8 cellular contexts compared by ENCODE assay signal in genomic region chr3:157159037-157159761, GRCh38. TPM values are rescaled to one million over a fixed set of nuclear protein-coding genes. Genes with fewer than 3 reads are reported as not detected.
DNase-seq lines count a peak whose midpoint lies in the region; ATAC-seq and TF ChIP-seq lines count a peak whose summit lies in the region.

No MANE protein-coding gene starts in this region.

- peaks cover 46 to 53% of the 10 kb centered on the region in 2 donors for H3K4me1 ChIP-seq in mucosa of rectum (ENCODE audit: control insufficient read depth in 2 of 2, insufficient read depth in 2 of 2, low read length in 2 of 2)

- H3K4me1 Mint-ChIP-seq in activated CD8-positive, alpha-beta memory T cell treated with anti-CD3 and anti-CD28 coated beads, Interleukin-2, amount 10 ng/mL, durations not matched to agents 7 days and 5 days: peaks cover 50% of the 10 kb centered on the region
- H3K4me1 Mint-ChIP-seq in endothelial cell (ENCODE audit: unreplicated experiment): peaks cover 47% of the 10 kb centered on the region

- H3K4me3 Mint-ChIP-seq in activated CD8-positive, alpha-beta memory T cell treated with anti-CD3 and anti-CD28 coated beads, Interleukin-2, amount 10 ng/mL, durations not matched to agents 7 days and 5 days: peak overlapping the region; percentile 94
- peak overlapping the region; percentile 99 for H3K4me3 Mint-ChIP-seq in endothelial cell (ENCODE audit: unreplicated experiment)

- H3K9me3 ChIP-seq in mucosa of rectum (ENCODE audit: control insufficient read depth in 2 of 2, low read length in 2 of 2): no peaks in the 10 kb centered on the region

- peaks cover 49% of the 10 kb centered on the region for H3K36me3 Mint-ChIP-seq in activated CD8-positive, alpha-beta memory T cell treated with anti-CD3 and anti-CD28 coated beads, Interleukin-2, amount 10 ng/mL, durations not matched to agents 7 days and 5 days
- peaks cover 42% of the 10 kb centered on the region for H3K36me3 Mint-ChIP-seq in endothelial cell (ENCODE audit: low read depth, unreplicated experiment)

- peak overlapping the region; percentile 96 to 98 for H3K4me3 ChIP-seq in mucosa of rectum (ENCODE audit: low read length in 2 of 2)

- CTCF ChIA-PET in activated CD8-positive, alpha-beta memory T cell treated with anti-CD3 and anti-CD28 coated beads, Interleukin-2, amount 10 ng/mL, durations not matched to agents 7 days and 5 days (lab: Charles Lee): interaction anchor here (0.9 to 5.7 kb wide), 8 partner anchors 9 to 677 kb away, joined by 3 to 86 read pairs (median 4); partner anchors contain the start of gene SSR3

- peak overlapping the region; percentile 99 to 100 for H3K27ac ChIP-seq in mucosa of rectum (ENCODE audit: low read depth in 2 of 2, low read length in 2 of 2)

- no peaks in the 10 kb centered on the region for H3K9me3 Mint-ChIP-seq in activated CD8-positive, alpha-beta memory T cell treated with anti-CD3 and anti-CD28 coated beads, Interleukin-2, amount 10 ng/mL, durations not matched to agents 7 days and 5 days (ENCODE audit: low read depth)
- H3K9me3 Mint-ChIP-seq in endothelial cell (ENCODE audit: unreplicated experiment): no peaks in the 10 kb centered on the region

- peak overlapping the region; percentile 98 to 99 for H3K9ac ChIP-seq in mucosa of rectum (ENCODE audit: low read depth in 1 of 2, low read length in 2 of 2)

- DNase-seq in AG08395 (ENCODE audit: low spot score) (peak; percentile 38), NK-92 (lab: John Stamatoyannopoulos, UW; ENCODE audit: unreplicated experiment) (peak; percentile 30), endothelial cell (ENCODE audit: low spot score) (peak; percentile 72)
- DNase-seq in activated CD8-positive, alpha-beta memory T cell treated with anti-CD3 and anti-CD28 coated beads, Interleukin-2, amount 10 ng/mL, durations not matched to agents 7 days and 5 days: peak; percentile 87
- DNase-seq in stimulated activated CD8-positive, alpha-beta memory T cell treated with anti-CD3 and anti-CD28 coated beads, Interleukin-4, amount 100 ng/mL, for 48 hours: peak; percentile 84

- H3K36me3 ChIP-seq in mucosa of rectum (ENCODE audit: control insufficient read depth in 2 of 2, insufficient read depth in 2 of 2, low read length in 2 of 2): peaks cover 39 to 47% of the 10 kb centered on the region in 2 donors

- H3K27me3 Mint-ChIP-seq in activated CD8-positive, alpha-beta memory T cell treated with anti-CD3 and anti-CD28 coated beads, Interleukin-2, amount 10 ng/mL, durations not matched to agents 7 days and 5 days: no peaks in the 10 kb centered on the region
- H3K27me3 Mint-ChIP-seq in endothelial cell (ENCODE audit: unreplicated experiment): peaks cover 28% of the 10 kb centered on the region

- ATAC-seq in GM18907 (IDR thresholded peaks at IDR 0.05; ENCODE audit: unreplicated experiment) (peak; percentile 59), HG03196 (IDR thresholded peaks at IDR 0.05; ENCODE audit: unreplicated experiment) (peak; percentile 44)
- ATAC-seq in activated CD8-positive, alpha-beta memory T cell treated with anti-CD3 and anti-CD28 coated beads, Interleukin-2, amount 10 ng/mL, durations not matched to agents 7 days and 5 days: peak; percentile 53

- H3K27ac Mint-ChIP-seq in activated CD8-positive, alpha-beta memory T cell treated with anti-CD3 and anti-CD28 coated beads, Interleukin-2, amount 10 ng/mL, durations not matched to agents 7 days and 5 days: peak overlapping the region; percentile 98
- H3K27ac Mint-ChIP-seq in endothelial cell (ENCODE audit: unreplicated experiment): peak overlapping the region; percentile 99

- no peak for TF ChIP-seq CTCF in endothelial cell (IDR thresholded peaks at IDR 0.05; ENCODE audit: unreplicated experiment)

- no peaks in the 10 kb centered on the region for H3K27me3 ChIP-seq in mucosa of rectum (ENCODE audit: control insufficient read depth in 2 of 2, insufficient read depth in 2 of 2, low read length in 2 of 2)

RNA-seq across cellular contexts. Expression of gene CCNL1, which starts 0.7 kb away (rescaled TPM):
- total RNA-seq in activated CD8-positive, alpha-beta memory T cell treated with anti-CD3 and anti-CD28 coated beads, Interleukin-2, amount 10 ng/mL, durations not matched to agents 7 days and 5 days: 100 to 1,000 TPM; 166 to 254 TPM
- total RNA-seq in endothelial cell (ENCODE audit: unreplicated experiment): 132 TPM

Comparison
In these comparisons a context has a peak if more than half of its experiments do, and no peak if none do; other contexts are left out.
1. Peak in every context shown above with its lines: DNase-seq, ATAC-seq, H3K4me3 ChIP-seq and H3K27ac ChIP-seq.
2. DNase-seq: peak in every context shown above with its lines; median percentile 87 in activated CD8-positive, alpha-beta memory T cell treated with anti-CD3 and anti-CD28 coated beads, Interleukin-2, amount 10 ng/mL, durations not matched to agents 7 days and 5 days; 84 in stimulated activated CD8-positive, alpha-beta memory T cell treated with anti-CD3 and anti-CD28 coated beads, Interleukin-4, amount 100 ng/mL, for 48 hours; 72 in endothelial cell; 38 in AG08395; 30 in NK-92.